In genomic region chr19:30718728-30719127, GRCh38 we compare ENCODE assay signal across 8 cellular contexts.
DNase-seq lines count a peak whose midpoint lies in the region; ATAC-seq and TF ChIP-seq lines count a peak whose summit lies in the region.

No MANE protein-coding gene starts in this region.

- intact Hi-C loops in Calu3 (cut with micrococcal nuclease; ENCODE audit: unreplicated experiment) (no loop called here), left ventricle myocardium inferior (cut with micrococcal nuclease) (no loop called here), sciatic nerve (cut with DNase I) (no loop called here)

- DNase-seq in Calu3, result no peak
- no peak for DNase-seq in T-helper 17 cell
- no peak for DNase-seq in left ventricle myocardium inferior
- DNase-seq in sciatic nerve (ENCODE audit: low spot score), result no peak
- DNase-seq in NCI-H526 treated with DMSO at 0.1 percent for 48 hours (lab: John Stamatoyannopoulos, UW), result no peak
- DNase-seq in HEK293T (ENCODE audit: extremely low spot score), result no peak
- DNase-seq in stimulated activated CD4-positive, alpha-beta T cell treated with anti-CD3 and anti-CD28 coated beads, Interleukin-2, amount 100 ng/mL, for 24 hours, result no peak

- no TSS peak for BruUV-seq in Calu3 (replicated peaks; lab: Mats Ljungman, UMichigan)

- peaks cover 7% of the 10 kb centered on the region for H3K9me3 Mint-ChIP-seq in Calu3 (ENCODE audit: low read depth, unreplicated experiment)

- H3K27me3 ChIP-seq in left ventricle myocardium inferior (ENCODE audit: low read depth), result no peaks in the 10 kb centered on the region

- CTCF ChIA-PET in Calu3 (lab: Charles Lee), result no interaction called here
- CTCF ChIA-PET in HEK293T (lab: Yijun Ruan, JAX), result interaction anchor here (0.6 to 1.1 kb wide), 2 partner anchors 8 to 797 kb away, joined by 3 to 5 read pairs; no protein-coding TSS in a partner anchor

- H3K9me3 ChIP-seq in T-helper 17 cell (ENCODE audit: control insufficient read depth, low read length, poor library complexity, severe bottlenecking) (no peaks in the 10 kb centered on the region), left ventricle myocardium inferior (replicated peaks) (no peaks in the 10 kb centered on the region)

- H3K4me1 Mint-ChIP-seq in Calu3 (ENCODE audit: low read depth, unreplicated experiment) (no peaks in the 10 kb centered on the region), T-helper 17 cell (peaks cover 3% of the 10 kb centered on the region)

- H3K36me3 Mint-ChIP-seq in Calu3 (ENCODE audit: insufficient read depth, unreplicated experiment), result no peaks in the 10 kb centered on the region
- H3K36me3 Mint-ChIP-seq in T-helper 17 cell (ENCODE audit: low read depth), result no peaks in the 10 kb centered on the region

- H3K4me3 ChIP-seq in left ventricle myocardium inferior, result peak overlapping the region; percentile 77

- TF ChIP-seq CTCF in Calu3 (IDR thresholded peaks at IDR 0.05; ENCODE audit: unreplicated experiment), result no peak
- no peak for TF ChIP-seq CTCF in left ventricle myocardium inferior (IDR thresholded peaks at IDR 0.05; ENCODE audit: borderline replicate concordance)

- H3K36me3 ChIP-seq in left ventricle myocardium inferior, result no peaks in the 10 kb centered on the region

- peaks cover 21% of the 10 kb centered on the region for H3K4me1 ChIP-seq in left ventricle myocardium inferior

- H3K27ac Mint-ChIP-seq in Calu3 (ENCODE audit: unreplicated experiment) (no peak overlapping the region), T-helper 17 cell (no peak overlapping the region)

- POLR2A ChIA-PET in HEK293T (lab: Yijun Ruan, JAX), result interaction anchor here (0.9 kb wide), 1 partner anchor 8 kb away, joined by 3 read pairs; no protein-coding TSS in a partner anchor

- H3K4me3 Mint-ChIP-seq in Calu3 (ENCODE audit: low read depth, unreplicated experiment) (peak overlapping the region; percentile 62), T-helper 17 cell (peak overlapping the region; percentile 69)

- peak overlapping the region; percentile 92 for H3K27ac ChIP-seq in left ventricle myocardium inferior (replicated peaks)

- ATAC-seq in T-helper 17 cell, result no peak
- ATAC-seq in sciatic nerve, result peak; percentile 43
- ATAC-seq in GM21619 (IDR thresholded peaks at IDR 0.05; ENCODE audit: unreplicated experiment), result no peak

- H3K27me3 Mint-ChIP-seq in Calu3 (ENCODE audit: unreplicated experiment) (peaks cover 21% of the 10 kb centered on the region), T-helper 17 cell (peaks cover 50% of the 10 kb centered on the region)

TF ChIP-seq in HEK293T, 16 proteins besides CTCF, POLR2A, EP300 and RAD21:
- no peak for TF ChIP-seq ELF4 (IDR thresholded peaks at IDR 0.05)
